In the genomic region with DNA sequence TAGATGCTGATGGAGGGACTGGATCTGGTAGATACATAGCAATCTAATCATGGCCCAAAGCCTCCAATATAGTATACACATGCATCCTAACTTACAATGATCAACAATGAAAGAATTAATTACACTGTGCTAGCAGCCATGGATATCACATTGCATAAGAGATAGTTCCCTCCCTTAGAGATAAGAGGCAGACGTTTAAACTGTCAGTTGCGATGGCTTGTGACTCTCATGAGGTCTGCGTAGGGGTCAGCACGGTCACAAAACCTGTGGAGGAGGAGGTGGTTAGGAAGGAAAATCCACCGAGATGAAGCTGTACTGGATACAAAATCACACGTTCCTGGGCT, we compare ENCODE assay signal across 8 cellular contexts. TPM values are rescaled to one million over a fixed set of nuclear protein-coding genes. Genes with fewer than 3 reads are reported as not detected.
DNase-seq lines count a peak whose midpoint lies in the region; ATAC-seq, FAIRE-seq and TF ChIP-seq lines count a peak whose summit lies in the region.

No MANE protein-coding gene starts in this region.

- BruUV-seq in Calu3 (replicated peaks; lab: Mats Ljungman, UMichigan) (no TSS peak), OCI-LY7 (replicated peaks; lab: Mats Ljungman, UMichigan) (no TSS peak), endothelial cell of umbilical vein (replicated peaks; lab: Mats Ljungman, UMichigan) (no TSS peak)

- FAIRE-seq in endothelial cell of umbilical vein (lab: Jason Lieb, UNC) = no peak

- intact Hi-C loops in Calu3 (cut with micrococcal nuclease; ENCODE audit: unreplicated experiment) = loop anchor here (5.0 kb wide), 1 partner anchor 35 kb away; no protein-coding TSS in a partner anchor
- intact Hi-C loops in OCI-LY7 (cut with micrococcal nuclease; ENCODE audit: unreplicated experiment) = loop anchor here (1.0 kb wide), 1 partner anchor 20 kb away; no protein-coding TSS in a partner anchor
- intact Hi-C loops in endothelial cell of umbilical vein (cut with micrococcal nuclease) = loop anchor here (1.0 to 10.0 kb wide), 4 partner anchors 13 to 303 kb away; a partner anchor contains a TSS

- no peaks in the 10 kb centered on the region for H3K9me2 ChIP-seq in OCI-LY7 (ENCODE audit: insufficient read depth, low read length)

- H3K4me2 ChIP-seq in OCI-LY7 (ENCODE audit: low read length) (peak overlapping the region; percentile 95), endothelial cell of umbilical vein (ENCODE audit: insufficient read depth, low read length) (peak overlapping the region; percentile 62)

- no peaks in the 10 kb centered on the region for H3K9me1 ChIP-seq in endothelial cell of umbilical vein (replicated peaks; ENCODE audit: control insufficient read depth, extremely low read depth, insufficient read depth, low read length)

- CTCF ChIA-PET in Calu3 (lab: Charles Lee) = interaction anchor here (0.5 to 2.0 kb wide), 7 partner anchors 12 to 1374 kb away, joined by 3 to 14 read pairs (median 4); a partner anchor contains a TSS
- CTCF ChIA-PET in OCI-LY7 (lab: Charles Lee; ENCODE audit: unreplicated experiment) = interaction anchor here (0.6 kb wide), 1 partner anchor 239 kb away, joined by 3 read pairs; a partner anchor contains a TSS
- CTCF ChIA-PET in endothelial cell of umbilical vein (lab: Charles Lee) = interaction anchor here (0.8 to 4.0 kb wide), 11 partner anchors 12 to 498 kb away, joined by 3 to 42 read pairs (median 5); a partner anchor contains a TSS

- peaks cover 26% of the 10 kb centered on the region for H3K36me3 Mint-ChIP-seq in Calu3 (ENCODE audit: insufficient read depth, unreplicated experiment)
- H3K36me3 Mint-ChIP-seq in osteocyte (ENCODE audit: unreplicated experiment) = peaks cover 4% of the 10 kb centered on the region

- H3K27me3 Mint-ChIP-seq in Calu3 (ENCODE audit: unreplicated experiment) (peaks cover 13% of the 10 kb centered on the region), osteocyte (ENCODE audit: unreplicated experiment) (peaks cover 24% of the 10 kb centered on the region)

- H3K9me3 Mint-ChIP-seq in Calu3 (ENCODE audit: low read depth, unreplicated experiment) (no peaks in the 10 kb centered on the region), osteocyte (ENCODE audit: unreplicated experiment) (no peaks in the 10 kb centered on the region)

- no peak overlapping the region for H3K9ac ChIP-seq in endothelial cell of umbilical vein (replicated peaks; ENCODE audit: extremely low read depth, insufficient read depth, low read length)

- H3K79me2 ChIP-seq in OCI-LY7 (ENCODE audit: insufficient read depth, low read depth, low read length) (no peaks in the 10 kb centered on the region), endothelial cell of umbilical vein (ENCODE audit: control insufficient read depth, insufficient read depth, low read length) (peaks cover 36% of the 10 kb centered on the region)

- H3K4me1 ChIP-seq in OCI-LY7 (ENCODE audit: insufficient read depth, low read length, poor library complexity, severe bottlenecking) = peaks cover 12% of the 10 kb centered on the region
- H3K4me1 ChIP-seq in endothelial cell of umbilical vein (ENCODE audit: control insufficient read depth, extremely low read depth, insufficient read depth, low read length) = peaks cover 44% of the 10 kb centered on the region

- POLR2A ChIA-PET in OCI-LY7 (lab: Charles Lee) = interaction anchor here (0.6 to 1.6 kb wide), 8 partner anchors 9 to 489 kb away, joined by 3 to 7 read pairs (median 3); no protein-coding TSS in a partner anchor
- POLR2A ChIA-PET in endothelial cell of umbilical vein (lab: Charles Lee) = interaction anchor here (1.3 to 1.7 kb wide), 2 partner anchors 11 to 29 kb away, joined by 8 to 29 read pairs; a partner anchor contains a TSS

- H3K36me3 ChIP-seq in OCI-LY7 (ENCODE audit: insufficient read depth, low read length) (no peaks in the 10 kb centered on the region), endothelial cell of umbilical vein (ENCODE audit: control insufficient read depth in 2 of 2, extremely low read depth in 1 of 2, insufficient read depth in 2 of 2, low read length in 2 of 2) (no peaks in the 10 kb centered on the region)

- H3K4me3 ChIP-seq in OCI-LY7 (ENCODE audit: low read depth, low read length, poor library complexity, severe bottlenecking) = peak overlapping the region; percentile 73
- H3K4me3 ChIP-seq in endothelial cell of umbilical vein (replicated peaks in 1 of 3; ENCODE audit: insufficient read depth in 1 of 3, low read depth in 1 of 3, low read length in 3 of 3) = peak overlapping the region; percentile 47 to 83 (median 49)

- dilution Hi-C loops in endothelial cell of umbilical vein (cut with MboI; ENCODE audit: extremely low pct_ligation_motif_present, low sequenced_read_pairs) = no loop called here

- peak overlapping the region; percentile 60 for H3K27ac Mint-ChIP-seq in Calu3 (ENCODE audit: unreplicated experiment)
- no peak overlapping the region for H3K27ac Mint-ChIP-seq in osteocyte (ENCODE audit: unreplicated experiment)

- H2AFZ ChIP-seq in OCI-LY7 (ENCODE audit: low read length) (peak overlapping the region; percentile 74; the same call in 1 of the 2 replicates), endothelial cell of umbilical vein (ENCODE audit: low read depth, low read length) (peak overlapping the region; percentile 72)

- H3K4me1 Mint-ChIP-seq in Calu3 (ENCODE audit: low read depth, unreplicated experiment) = peaks cover 34% of the 10 kb centered on the region
- H3K4me1 Mint-ChIP-seq in osteocyte (ENCODE audit: unreplicated experiment) = peaks cover 21% of the 10 kb centered on the region

- H3K9me3 ChIP-seq in OCI-LY7 (ENCODE audit: low read length) (no peaks in the 10 kb centered on the region), endothelial cell of umbilical vein (replicated peaks; ENCODE audit: control insufficient read depth, insufficient read depth, low read length) (no peaks in the 10 kb centered on the region)

- ATAC-seq in GM18511 (IDR thresholded peaks at IDR 0.05; ENCODE audit: unreplicated experiment) (no peak), HG02840 (IDR thresholded peaks at IDR 0.05; ENCODE audit: low FRiP score, unreplicated experiment) (no peak), HG03469 (IDR thresholded peaks at IDR 0.05; ENCODE audit: unreplicated experiment) (no peak)

- TF ChIP-seq CTCF in Calu3 (IDR thresholded peaks at IDR 0.05; ENCODE audit: unreplicated experiment) = no peak
- no peak for TF ChIP-seq CTCF in OCI-LY7 (conservative IDR thresholded peaks at IDR 0.05; ENCODE audit: low read length)
- TF ChIP-seq CTCF in endothelial cell of umbilical vein (IDR thresholded peaks at IDR 0.05; ENCODE audit: extremely low read depth in 1 of 2, insufficient read depth in 1 of 2, low read depth in 1 of 2, low read length in 2 of 2) = no peak
- no peak for TF ChIP-seq CTCF in osteocyte (IDR thresholded peaks at IDR 0.05)

- no peak for TF ChIP-seq POLR2A in endothelial cell of umbilical vein (IDR thresholded peaks at IDR 0.05; ENCODE audit: low read depth, low read length)

- H3K4me3 Mint-ChIP-seq in Calu3 (ENCODE audit: low read depth, unreplicated experiment) = peak overlapping the region; percentile 96
- peak overlapping the region; percentile 99 for H3K4me3 Mint-ChIP-seq in osteocyte (ENCODE audit: unreplicated experiment)

- DNase-seq in Calu3 (no peak), OCI-LY7 (ENCODE audit: low spot score) (no peak), endothelial cell of umbilical vein (ENCODE audit: low read depth, low spot score) (no peak), osteocyte (ENCODE audit: extremely low spot score, unreplicated experiment) (no peak), NCI-H1417 treated with DMSO at 0.1 percent for 48 hours (lab: John Stamatoyannopoulos, UW) (no peak)

- H4K20me1 ChIP-seq in OCI-LY7 (ENCODE audit: insufficient read depth, low read length) (no peaks in the 10 kb centered on the region; the same call in none of the 2 replicates), endothelial cell of umbilical vein (replicated peaks; ENCODE audit: control insufficient read depth, extremely low read depth, insufficient read depth, low read length) (no peaks in the 10 kb centered on the region)

- H3K27ac ChIP-seq in OCI-LY7 (ENCODE audit: low read depth, low read length, poor library complexity, severe bottlenecking) = no peak overlapping the region
- H3K27ac ChIP-seq in endothelial cell of umbilical vein (ENCODE audit: insufficient read depth, low read depth, low read length) = no peak overlapping the region

- H3K27me3 ChIP-seq in endothelial cell of umbilical vein (ENCODE audit: control insufficient read depth in 2 of 2, insufficient read depth in 2 of 2, low read length in 2 of 2) = no peaks in the 10 kb centered on the region

TF ChIP-seq in endothelial cell of umbilical vein, 7 proteins besides CTCF, POLR2A, EP300 and RAD21 (continues in another document):
- no peak for TF ChIP-seq EZH2 (IDR thresholded peaks at IDR 0.05; ENCODE audit: borderline replicate concordance, low read depth, low read length, severe bottlenecking)
- no peak for TF ChIP-seq MYC (IDR thresholded peaks at IDR 0.05; ENCODE audit: low read depth, low read length)
- no peak for TF ChIP-seq FOS (IDR thresholded peaks at IDR 0.05; ENCODE audit: borderline replicate concordance, insufficient read depth, low read length)

RNA-seq across cellular contexts. Expression of a gene that starts 0.8 kb away (rescaled TPM):
- total RNA-seq in Calu3 (2022) (40.2 and 41.3 TPM in 2 replicates), OCI-LY7 (2022) (22.8 and 23.6 TPM in 2 replicates), endothelial cell of umbilical vein (106 and 115 TPM in 2 replicates), osteocyte (25.4 and 26.7 TPM in 2 replicates)
- total RNA-seq in OCI-LY7 (2014; rRNA removed; shearing (Covaris generic)) = 13.7 and 16.2 TPM in 2 replicates
- 78.5 and 105 TPM in 2 replicates for polyA plus RNA-seq in endothelial cell of umbilical vein
- polyA plus RNA-seq in endothelial cell of umbilical vein (2011; cell fraction: cytosol; rRNA removed) = 112 and 126 TPM in 2 replicates
- polyA plus RNA-seq in endothelial cell of umbilical vein (2011; cell fraction: nucleus; rRNA removed) = 45.0 and 63.8 TPM in 2 replicates
- 134 and 137 TPM in 2 replicates for polyA plus RNA-seq in endothelial cell of umbilical vein (2012)
- polyA minus RNA-seq in endothelial cell of umbilical vein = 61.2 and 62.9 TPM in 2 replicates
- 13.2 TPM for polyA minus RNA-seq in endothelial cell of umbilical vein (2011; cell fraction: cytosol; rRNA and poly(A)+ RNA removed)
- 23.8 and 31.1 TPM in 2 replicates for polyA minus RNA-seq in endothelial cell of umbilical vein (2011; cell fraction: nucleus; rRNA and poly(A)+ RNA removed)

RNA-seq across cellular contexts. Expression of a gene that starts 28.6 kb away (rescaled TPM):
- 42.0 and 42.8 TPM in 2 replicates for total RNA-seq in Calu3 (2022)
- 28.7 and 30.2 TPM in 2 replicates for total RNA-seq in OCI-LY7 (2014; rRNA removed; shearing (Covaris generic))
- total RNA-seq in OCI-LY7 (2022) = 21.4 and 24.4 TPM in 2 replicates
- 23.9 and 29.9 TPM in 2 replicates for total RNA-seq in endothelial cell of umbilical vein
- 31.5 and 31.8 TPM in 2 replicates for polyA plus RNA-seq in endothelial cell of umbilical vein
- 19.4 and 22.1 TPM in 2 replicates for polyA plus RNA-seq in endothelial cell of umbilical vein (2011; cell fraction: cytosol; rRNA removed)
- polyA plus RNA-seq in endothelial cell of umbilical vein (2011; cell fraction: nucleus; rRNA removed) = 18.4 and 18.7 TPM in 2 replicates
- polyA plus RNA-seq in endothelial cell of umbilical vein (2012) = 30.3 and 33.3 TPM in 2 replicates
- polyA minus RNA-seq in endothelial cell of umbilical vein = 28.4 and 28.7 TPM in 2 replicates
- polyA minus RNA-seq in endothelial cell of umbilical vein (2011; cell fraction: cytosol; rRNA and poly(A)+ RNA removed) = 6.5 TPM
- 11.4 and 12.5 TPM in 2 replicates for polyA minus RNA-seq in endothelial cell of umbilical vein (2011; cell fraction: nucleus; rRNA and poly(A)+ RNA removed)
- 35.9 and 41.2 TPM in 2 replicates for total RNA-seq in osteocyte
